In genomic region chr11:131370090-131370751, GRCh38 we compare ENCODE assay signal across 8 cellular contexts. TPM values are rescaled to one million over a fixed set of nuclear protein-coding genes. Genes with fewer than 3 reads are reported as not detected.
DNase-seq lines count a peak whose midpoint lies in the region; ATAC-seq, FAIRE-seq and TF ChIP-seq lines count a peak whose summit lies in the region.

Gene NTM (plus strand): TSS chr11:131370615.

- no peaks in the 10 kb centered on the region for H3K9me3 ChIP-seq in iPS-20b (ENCODE audit: insufficient read depth, low read depth, low read length)
- no peaks in the 10 kb centered on the region for H3K9me3 ChIP-seq in skeletal muscle satellite cell (replicated peaks; ENCODE audit: low read length)
- no peaks in the 10 kb centered on the region for H3K9me3 ChIP-seq in OCI-LY7 (ENCODE audit: low read length)

- no peak within 1 kb of the TSS for H2AFZ ChIP-seq in OCI-LY7 (ENCODE audit: low read length)

- TF ChIP-seq CTCF in bronchial epithelial cell (IDR thresholded peaks at IDR 0.05; ENCODE audit: insufficient read depth, low read length, severe bottlenecking) (no peak), OCI-LY7 (conservative IDR thresholded peaks at IDR 0.05; ENCODE audit: low read length) (no peak)

- H3K9ac ChIP-seq in iPS-20b (ENCODE audit: low read depth, low read length): no peak within 1 kb of the TSS
- peak within 1 kb of the TSS; percentile 21 for H3K9ac ChIP-seq in skeletal muscle satellite cell (ENCODE audit: low read depth, low read length)

- intact Hi-C loops in OCI-LY7 (cut with micrococcal nuclease; ENCODE audit: unreplicated experiment): loop anchor here (10.0 kb wide), 1 partner anchor 455 kb away; the partner anchor contains the start of gene SNX19

- DNase-seq in HT-29 (ENCODE audit: low spot score): peak; percentile 28
- DNase-seq in bronchial epithelial cell (ENCODE audit: low read depth): peak; percentile 22
- no peak for DNase-seq in NAMALWA (ENCODE audit: low spot score)
- no peak for DNase-seq in OCI-LY7 (ENCODE audit: low spot score)

- H3K4me2 ChIP-seq in skeletal muscle satellite cell (ENCODE audit: low read length) (no peak within 1 kb of the TSS), OCI-LY7 (ENCODE audit: low read length) (no peak within 1 kb of the TSS)

- H3K27me3 ChIP-seq in bronchial epithelial cell (ENCODE audit: control insufficient read depth, insufficient read depth, low read length): peaks cover 9% of the 10 kb centered on the region
- H3K27me3 ChIP-seq in iPS-20b (ENCODE audit: insufficient read depth, low read length): peaks cover 23% of the 10 kb centered on the region; the same call in 1 of the 2 replicates
- peaks cover 32% of the 10 kb centered on the region for H3K27me3 ChIP-seq in skeletal muscle satellite cell (ENCODE audit: control insufficient read depth, insufficient read depth, low read length)

- H3K4me3 ChIP-seq in bronchial epithelial cell (ENCODE audit: low read depth, low read length) (no peak within 1 kb of the TSS), iPS-20b (ENCODE audit: low read length) (peak within 1 kb of the TSS; percentile 12; the same call in 1 of the 2 replicates), skeletal muscle satellite cell (ENCODE audit: low read length) (peak within 1 kb of the TSS; percentile 42), OCI-LY7 (ENCODE audit: low read depth, low read length, poor library complexity, severe bottlenecking) (no peak within 1 kb of the TSS)

- H4K20me1 ChIP-seq in OCI-LY7 (ENCODE audit: insufficient read depth, low read length): no peaks in the 10 kb centered on the region

- peaks cover 37% of the 10 kb centered on the region for H3K4me1 ChIP-seq in iPS-20b (ENCODE audit: insufficient read depth, low read length)
- no peaks in the 10 kb centered on the region for H3K4me1 ChIP-seq in skeletal muscle satellite cell (ENCODE audit: control insufficient read depth, insufficient read depth, low read length)
- no peaks in the 10 kb centered on the region for H3K4me1 ChIP-seq in OCI-LY7 (ENCODE audit: insufficient read depth, low read length, poor library complexity, severe bottlenecking)

- CTCF ChIA-PET in OCI-LY7 (lab: Charles Lee; ENCODE audit: unreplicated experiment): no interaction called here

- FAIRE-seq in bronchial epithelial cell (lab: Jason Lieb, UNC): no peak

- no peaks in the 10 kb centered on the region for H3K79me2 ChIP-seq in OCI-LY7 (ENCODE audit: insufficient read depth, low read depth, low read length)

- POLR2A ChIA-PET in OCI-LY7 (lab: Charles Lee): no interaction called here

- H3K27ac ChIP-seq in iPS-20b (ENCODE audit: low read length) (no peak within 1 kb of the TSS), OCI-LY7 (ENCODE audit: low read depth, low read length, poor library complexity, severe bottlenecking) (no peak within 1 kb of the TSS)

- BruUV-seq in OCI-LY7 (replicated peaks; lab: Mats Ljungman, UMichigan): no TSS peak

- ATAC-seq in HG03159 (IDR thresholded peaks at IDR 0.05; ENCODE audit: unreplicated experiment) (no peak), HG03571 (IDR thresholded peaks at IDR 0.05; ENCODE audit: unreplicated experiment) (no peak)

- H3K36me3 ChIP-seq in bronchial epithelial cell (ENCODE audit: control insufficient read depth, insufficient read depth, low read length) (no peaks in the 10 kb centered on the region), iPS-20b (ENCODE audit: insufficient read depth, low read depth, low read length) (no peaks in the 10 kb centered on the region), skeletal muscle satellite cell (ENCODE audit: insufficient read depth, low read length) (no peaks in the 10 kb centered on the region), OCI-LY7 (ENCODE audit: insufficient read depth, low read length) (no peaks in the 10 kb centered on the region)

- H3K9me2 ChIP-seq in OCI-LY7 (ENCODE audit: insufficient read depth, low read length): no peaks in the 10 kb centered on the region

RNA-seq across cellular contexts. Expression of gene NTM, which starts in this region (rescaled TPM):
- total RNA-seq in HT-29 (2014; rRNA removed; shearing (Covaris generic)): not detected in 2 replicates
- total RNA-seq in bronchial epithelial cell: 0.64 and 4.2 TPM in 2 replicates
- total RNA-seq in skeletal muscle satellite cell (2012; rRNA removed): 3.0 and 17.5 TPM in 2 replicates
- not detected in 2 replicates for total RNA-seq in OCI-LY7 (2014; rRNA removed; shearing (Covaris generic))
- total RNA-seq in OCI-LY7 (2022): not detected in 2 replicates

Comparison
In these comparisons a context has a peak if more than half of its experiments do, and no peak if none do; other contexts are left out.
1. Peak in DNase-seq in HT-29; RNA of the gene not detected or under 1 TPM.
2. H3K4me3 ChIP-seq: peak in iPS-20b (single experiment) and skeletal muscle satellite cell (single experiment); none in bronchial epithelial cell (single experiment) and OCI-LY7 (single experiment).